14 cellular contexts compared by ENCODE assay signal in the genomic region with DNA sequence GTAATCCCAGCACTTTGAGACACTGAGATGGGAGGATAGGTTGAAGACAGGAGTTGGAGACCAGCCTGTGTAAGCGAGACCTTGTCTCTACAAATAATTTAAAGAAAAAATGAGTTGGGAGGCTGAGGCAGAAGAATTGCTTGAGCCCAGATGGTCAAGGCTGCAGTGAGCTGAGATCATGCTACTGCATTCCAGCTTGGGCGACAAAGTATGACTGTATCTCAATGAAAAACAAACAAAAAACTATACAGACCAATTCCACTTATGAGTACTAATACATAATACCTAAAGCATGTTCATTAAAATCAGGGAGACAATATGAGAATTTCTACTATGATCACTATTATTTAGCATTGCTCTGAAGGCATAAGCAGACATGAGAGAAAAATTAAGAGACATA. TPM values are rescaled to one million over a fixed set of nuclear protein-coding genes. Genes with fewer than 3 reads are reported as not detected.
DNase-seq lines count a peak whose midpoint lies in the region; ATAC-seq and TF ChIP-seq lines count a peak whose summit lies in the region.
"Had no signal": no experiment of that assay in that cellular context is flagged by ENCODE, and none has a peak within 500 bp of the region (broad histone marks: within the 10 kb centered on the region; RNA-seq: fewer than 3 reads in every experiment).

No MANE protein-coding gene starts in this region.

- DNase-seq in Daoy (ENCODE audit: low read depth) (peak; percentile 14), PC-9 (no peak), dermis blood vessel endothelial cell (peak; percentile 63), natural killer cell (no peak), NCI-H1092 (lab: John Stamatoyannopoulos, UW) (no peak), SW480 (ENCODE audit: low spot score) (no peak), MCF 10A (ENCODE audit: unreplicated experiment) (no peak)
- DNase-seq in activated naive CD4-positive, alpha-beta T cell treated with anti-CD3 and anti-CD28 coated beads for 36 hours = no peak
- DNase-seq: left ventricle myocardium superior, NCI-H1694 treated with DMSO at 0.1 percent for 48 hours, retina had no signal

- H3K27me3 Mint-ChIP-seq in natural killer cell (ENCODE audit: low read depth in 2 of 2) (no peaks in the 10 kb centered on the region), MCF 10A (ENCODE audit: insufficient read depth, unreplicated experiment) (no peaks in the 10 kb centered on the region)
- H3K27me3 Mint-ChIP-seq in activated naive CD4-positive, alpha-beta T cell treated with anti-CD3 and anti-CD28 coated beads for 36 hours (ENCODE audit: low read depth) = no peaks in the 10 kb centered on the region

- no peak overlapping the region for H3K4me3 ChIP-seq in PC-9
- H3K4me3 ChIP-seq: ascending aorta had no signal

- CTCF ChIA-PET in PC-9 (lab: Charles Lee) (no interaction called here), MCF 10A (lab: Yijun Ruan, JAX) (no interaction called here)
- CTCF ChIA-PET in activated naive CD4-positive, alpha-beta T cell treated with anti-CD3 and anti-CD28 coated beads for 36 hours (lab: Charles Lee) = no interaction called here

- H3K79me2 ChIP-seq in PC-9 (ENCODE audit: low read depth) = peaks cover 97% of the 10 kb centered on the region

- peak overlapping the region; percentile 9; the same call in 1 of the 2 replicates for H3K4me2 ChIP-seq in PC-9
- H3K4me2 ChIP-seq: KMS-11 had no signal

- H3K4me1 Mint-ChIP-seq in natural killer cell (peaks cover 58 to 66% of the 10 kb centered on the region in 2 donors), MCF 10A (ENCODE audit: insufficient read depth, unreplicated experiment) (peaks cover 27% of the 10 kb centered on the region)
- H3K4me1 Mint-ChIP-seq in activated naive CD4-positive, alpha-beta T cell treated with anti-CD3 and anti-CD28 coated beads for 36 hours (ENCODE audit: low read depth) = peaks cover 44% of the 10 kb centered on the region

- BruUV-seq in PC-9 (replicated peaks; lab: Mats Ljungman, UMichigan) (no TSS peak), MCF 10A (replicated peaks; lab: Mats Ljungman, UMichigan) (no TSS peak)

- ATAC-seq in natural killer cell = no peak
- ATAC-seq: left ventricle myocardium superior had no signal

- 0 out of 2 replicates have a peak overlapping the region, but pooled peaks have one; percentile 13 for H3K27ac ChIP-seq in PC-9
- H3K27ac ChIP-seq: ascending aorta, HL-60, KMS-11 had no signal

- H4K20me1 ChIP-seq in PC-9 (ENCODE audit: insufficient read depth) = peaks cover 79% of the 10 kb centered on the region

- H3K27ac Mint-ChIP-seq in natural killer cell (peak overlapping the region; percentile 65 to 67), MCF 10A (ENCODE audit: low read depth, unreplicated experiment) (no peak overlapping the region)
- H3K27ac Mint-ChIP-seq in activated naive CD4-positive, alpha-beta T cell treated with anti-CD3 and anti-CD28 coated beads for 36 hours = no peak overlapping the region

- 0 out of 2 replicates have a peak, but pooled peaks cover 15% of the 10 kb centered on the region for H3K4me1 ChIP-seq in PC-9 (replicated peaks; ENCODE audit: insufficient read depth)

- H3F3A ChIP-seq in PC-9 (ENCODE audit: insufficient read depth, low read depth) = peaks cover 46% of the 10 kb centered on the region

- peaks cover 54% of the 10 kb centered on the region for H3K36me3 ChIP-seq in PC-9 (ENCODE audit: low read depth)

- no peak overlapping the region for H2AFZ ChIP-seq in PC-9

- H3K27me3 ChIP-seq in PC-9 (ENCODE audit: insufficient read depth, low read depth) = no peaks in the 10 kb centered on the region
- H3K27me3 ChIP-seq: ascending aorta had no signal

- no peaks in the 10 kb centered on the region for H3K9me3 Mint-ChIP-seq in natural killer cell
- H3K9me3 Mint-ChIP-seq in activated naive CD4-positive, alpha-beta T cell treated with anti-CD3 and anti-CD28 coated beads for 36 hours = no peaks in the 10 kb centered on the region
- no peaks in the 10 kb centered on the region for H3K9me3 Mint-ChIP-seq in MCF 10A (ENCODE audit: unreplicated experiment)

- no peaks in the 10 kb centered on the region for H3K9me2 ChIP-seq in PC-9 (ENCODE audit: insufficient read depth)

- intact Hi-C loops in PC-9 (cut with micrococcal nuclease; ENCODE audit: unreplicated experiment) (no loop called here), natural killer cell (cut with micrococcal nuclease) (no loop called here), MCF 10A (cut with micrococcal nuclease) (no loop called here)
- intact Hi-C loops in activated naive CD4-positive, alpha-beta T cell treated with anti-CD3 and anti-CD28 coated beads for 36 hours (cut with micrococcal nuclease) = no loop called here

- TF ChIP-seq CTCF in PC-9 (conservative IDR thresholded peaks at IDR 0.05) (no peak), natural killer cell (IDR thresholded peaks at IDR 0.05) (no peak), MCF 10A (IDR thresholded peaks at IDR 0.05; ENCODE audit: unreplicated experiment) (no peak)

- H3K4me3 Mint-ChIP-seq in natural killer cell (peak overlapping the region; percentile 26), MCF 10A (ENCODE audit: unreplicated experiment) (no peak overlapping the region)
- no peak overlapping the region for H3K4me3 Mint-ChIP-seq in activated naive CD4-positive, alpha-beta T cell treated with anti-CD3 and anti-CD28 coated beads for 36 hours

- no peaks in the 10 kb centered on the region for H3K36me3 Mint-ChIP-seq in natural killer cell
- H3K36me3 Mint-ChIP-seq in activated naive CD4-positive, alpha-beta T cell treated with anti-CD3 and anti-CD28 coated beads for 36 hours (ENCODE audit: low read depth) = peaks cover 24% of the 10 kb centered on the region
- H3K36me3 Mint-ChIP-seq in MCF 10A (ENCODE audit: insufficient read depth, unreplicated experiment) = peaks cover 35% of the 10 kb centered on the region

- POLR2A ChIA-PET in PC-9 (lab: Charles Lee; ENCODE audit: unreplicated experiment) = interaction anchor here (0.7 kb wide), 1 partner anchor 66 kb away, joined by 3 read pairs; no protein-coding TSS in a partner anchor
- POLR2A ChIA-PET in MCF 10A (lab: Yijun Ruan, JAX) = interaction anchor here (0.6 to 1.4 kb wide), 2 partner anchors 10 to 13 kb away, joined by 3 read pairs; a partner anchor contains a TSS

- H3K9me3 ChIP-seq in PC-9 (ENCODE audit: insufficient read depth, low read depth) = no peaks in the 10 kb centered on the region
- H3K9me3 ChIP-seq: ascending aorta had no signal

RNA-seq across cellular contexts. Expression of a gene that starts 12.6 kb away (rescaled TPM):
- 15.4 and 17.6 TPM in 2 replicates for total RNA-seq in Daoy (2014; rRNA removed; shearing (Covaris generic))
- 58.6 and 71.6 TPM in 2 replicates for total RNA-seq in PC-9 (2021)
- 41.5 and 56.5 TPM in 2 replicates for total RNA-seq in dermis blood vessel endothelial cell
- total RNA-seq in natural killer cell = 100 to 1,000 TPM; 133 to 151 (median 149) TPM
- total RNA-seq in activated naive CD4-positive, alpha-beta T cell treated with anti-CD3 and anti-CD28 coated beads for 36 hours = 10 to 100 TPM; 25.0 to 27.1 TPM
- total RNA-seq in MCF 10A (2022) = 34.7 and 34.8 TPM in 2 replicates

RNA-seq across cellular contexts. Expression of a gene that starts 43.2 kb away (rescaled TPM):
- total RNA-seq in Daoy (2014; rRNA removed; shearing (Covaris generic)) = 36.4 and 46.3 TPM in 2 replicates
- total RNA-seq in PC-9 (2021) = 39.0 and 60.6 TPM in 2 replicates
- 21.1 and 21.3 TPM in 2 replicates for total RNA-seq in dermis blood vessel endothelial cell
- 10 to 100 TPM; 41.7 to 49.8 (median 46.0) TPM for total RNA-seq in natural killer cell
- total RNA-seq in activated naive CD4-positive, alpha-beta T cell treated with anti-CD3 and anti-CD28 coated beads for 36 hours = 10 to 100 TPM; 38.3 to 40.3 TPM
- total RNA-seq in MCF 10A (2022) = 33.4 and 38.5 TPM in 2 replicates

Comparison
In these comparisons a context has a peak if more than half of its experiments do, and no peak if none do; other contexts are left out.
1. DNase-seq: peak in Daoy (single experiment) and dermis blood vessel endothelial cell (single experiment); none in PC-9 (0 of 2), natural killer cell (single experiment), NCI-H1092 (single experiment), SW480 (single experiment), activated naive CD4-positive, alpha-beta T cell treated with anti-CD3 and anti-CD28 coated beads for 36 hours (single experiment) and MCF 10A (single experiment).
2. H3K27ac Mint-ChIP-seq: peak in natural killer cell (2 of 2); none in activated naive CD4-positive, alpha-beta T cell treated with anti-CD3 and anti-CD28 coated beads for 36 hours (single experiment) and MCF 10A (single experiment).